ENCODE assay signal across 16 cellular contexts in genomic region chr2:200254788-200255187, GRCh38. TPM values are rescaled to one million over a fixed set of nuclear protein-coding genes. Genes with fewer than 3 reads are reported as not detected.
DNase-seq lines count a peak whose midpoint lies in the region; ATAC-seq and TF ChIP-seq lines count a peak whose summit lies in the region.
"Had no signal": no experiment of that assay in that cellular context is flagged by ENCODE, and none has a peak within 500 bp of the region (broad histone marks: within the 10 kb centered on the region; RNA-seq: fewer than 3 reads in every experiment).

No MANE protein-coding gene starts in this region.

- peak overlapping the region; percentile 14 for H3K27ac Mint-ChIP-seq in chondrocyte (ENCODE audit: unreplicated experiment)
- H3K27ac Mint-ChIP-seq: CD4-positive, alpha-beta memory T cell; GM23338; HFFc6 had no signal

- no peak overlapping the region for H2BK12ac ChIP-seq in neuronal stem cell (ENCODE audit: low read length)

- ATAC-seq in GM21360 (IDR thresholded peaks at IDR 0.05; ENCODE audit: unreplicated experiment): no peak
- ATAC-seq in left lobe of liver: no peak
- ATAC-seq: GM23338 had no signal

- H3K4me1 ChIP-seq in neuronal stem cell (ENCODE audit: control insufficient read depth in 2 of 2, insufficient read depth in 1 of 2, low read depth in 1 of 2, low read length in 2 of 2): no peaks in the 10 kb centered on the region
- H3K4me1 ChIP-seq: HAP-1 had no signal

- no peak overlapping the region for H2AFZ ChIP-seq in neuronal stem cell (ENCODE audit: low read length)
- H2AFZ ChIP-seq: GM23338 had no signal

- H4K91ac ChIP-seq in neuronal stem cell (ENCODE audit: low read depth, low read length, poor library complexity): no peak overlapping the region

- no peaks in the 10 kb centered on the region for H3K9me3 Mint-ChIP-seq in chondrocyte (ENCODE audit: low read depth)
- H3K9me3 Mint-ChIP-seq: CD4-positive, alpha-beta memory T cell; GM23338; HFFc6 had no signal

- H3K4ac ChIP-seq in neuronal stem cell (ENCODE audit: low read length): no peak overlapping the region

- DNase-seq in EH (ENCODE audit: low read depth) (peak; percentile 45), EL (peak; percentile 21), chondrocyte (ENCODE audit: low spot score) (no peak), neuronal stem cell (ENCODE audit: low spot score) (no peak), left lobe of liver (ENCODE audit: low spot score) (no peak), GM20000 (ENCODE audit: low spot score) (no peak)
- DNase-seq: Calu3; CD4-positive, alpha-beta memory T cell; COR-L47; DMS53; DMS79 treated with DMSO at 0.1 percent for 48 hours; GDM1; HFFc6 had no signal

- H3K27me3 ChIP-seq in neuronal stem cell (ENCODE audit: control insufficient read depth in 3 of 3, insufficient read depth in 3 of 3, low read depth in 1 of 3, low read length in 3 of 3): peaks cover 0 to 6% (median 0%) of the 10 kb centered on the region in 3 experiments

- H2AK5ac ChIP-seq in neuronal stem cell (ENCODE audit: low read depth, low read length): no peak overlapping the region

- no peak overlapping the region for H3K14ac ChIP-seq in neuronal stem cell (ENCODE audit: low read length)

- peaks cover 35% of the 10 kb centered on the region for H3K4me1 Mint-ChIP-seq in chondrocyte (ENCODE audit: low read depth)
- H3K4me1 Mint-ChIP-seq: CD4-positive, alpha-beta memory T cell had no signal

- no peak overlapping the region for H3K4me3 ChIP-seq in neuronal stem cell (ENCODE audit: low read length in 2 of 2)
- H3K4me3 ChIP-seq: GM23338, HAP-1 had no signal

- no peak overlapping the region for H3K4me3 Mint-ChIP-seq in chondrocyte (ENCODE audit: unreplicated experiment)
- H3K4me3 Mint-ChIP-seq: CD4-positive, alpha-beta memory T cell; GM23338; HFFc6 had no signal

- TF ChIP-seq CTCF in chondrocyte (IDR thresholded peaks at IDR 0.05) (no peak), GM20000 (IDR thresholded peaks at IDR 0.05; ENCODE audit: extremely low read depth, missing control alignments) (no peak)

- H3K36me3 Mint-ChIP-seq in chondrocyte (ENCODE audit: low read depth): no peaks in the 10 kb centered on the region
- H3K36me3 Mint-ChIP-seq: CD4-positive, alpha-beta memory T cell had no signal

- H3K9me3 ChIP-seq in neuronal stem cell (replicated peaks in 1 of 2; ENCODE audit: control insufficient read depth in 2 of 2, insufficient read depth in 1 of 2, low read depth in 1 of 2, low read length in 2 of 2): no peaks in the 10 kb centered on the region
- H3K9me3 ChIP-seq: HAP-1 had no signal

- H2BK5ac ChIP-seq in neuronal stem cell (ENCODE audit: low read length): no peak overlapping the region

- H3K79me1 ChIP-seq in neuronal stem cell (ENCODE audit: low read depth, low read length): peaks cover 2% of the 10 kb centered on the region

- H3K27ac ChIP-seq in neuronal stem cell (replicated peaks; ENCODE audit: low read length): no peak overlapping the region

- no peak overlapping the region for H2BK120ac ChIP-seq in neuronal stem cell (ENCODE audit: low read depth, low read length)

- no peak overlapping the region for H4K8ac ChIP-seq in neuronal stem cell (ENCODE audit: low read depth, low read length)

- no peak overlapping the region for H3K4me2 ChIP-seq in neuronal stem cell (ENCODE audit: insufficient read depth, low read length, poor library complexity, severe bottlenecking)
- H3K4me2 ChIP-seq: GM23338 had no signal

- no peak overlapping the region for H2BK15ac ChIP-seq in neuronal stem cell (ENCODE audit: low read length)

- no peak overlapping the region for H3K9ac ChIP-seq in neuronal stem cell (ENCODE audit: low read depth, low read length, poor library complexity)

- H3K18ac ChIP-seq in neuronal stem cell (ENCODE audit: low read length): peak overlapping the region; percentile 35

- WGBS in neuronal stem cell (ENCODE audit: extremely low coverage in 2 of 2, insufficient read length in 2 of 2, insufficient replicate concordance in 1 of 2), 2 donors: no CpG with 5 or more reads among the region's 4 CpGs

- H3K36me3 ChIP-seq in neuronal stem cell (replicated peaks in 1 of 2; ENCODE audit: control insufficient read depth in 2 of 2, insufficient read depth in 2 of 2, low read length in 2 of 2): no peaks in the 10 kb centered on the region
- H3K36me3 ChIP-seq: HAP-1 had no signal

- no peaks in the 10 kb centered on the region for H3K27me3 Mint-ChIP-seq in chondrocyte (ENCODE audit: low read depth)

- no peak overlapping the region for H3K23ac ChIP-seq in neuronal stem cell (ENCODE audit: low read depth, low read length, poor library complexity)

RNA-seq across cellular contexts. Expression of gene SPATS2L, which starts 51.7 kb away (rescaled TPM):
- 233 to 237 TPM (median 233 TPM) in 3 replicates for total RNA-seq in chondrocyte
- 34.9 TPM for polyA plus RNA-seq in neuronal stem cell (2013, experiment 1 of 2)
- polyA plus RNA-seq in neuronal stem cell (2013, experiment 2 of 2): 35.6 TPM
- total RNA-seq in left lobe of liver: 66.8 TPM

Comparison
In these comparisons a context has a peak if more than half of its experiments do, and no peak if none do; other contexts are left out.
1. DNase-seq: peak in EH (single experiment) and EL (single experiment); none in chondrocyte (single experiment), neuronal stem cell (single experiment), left lobe of liver (single experiment) and GM20000 (single experiment).